ENCODE assay signal across 1 cellular context in the genomic region with DNA sequence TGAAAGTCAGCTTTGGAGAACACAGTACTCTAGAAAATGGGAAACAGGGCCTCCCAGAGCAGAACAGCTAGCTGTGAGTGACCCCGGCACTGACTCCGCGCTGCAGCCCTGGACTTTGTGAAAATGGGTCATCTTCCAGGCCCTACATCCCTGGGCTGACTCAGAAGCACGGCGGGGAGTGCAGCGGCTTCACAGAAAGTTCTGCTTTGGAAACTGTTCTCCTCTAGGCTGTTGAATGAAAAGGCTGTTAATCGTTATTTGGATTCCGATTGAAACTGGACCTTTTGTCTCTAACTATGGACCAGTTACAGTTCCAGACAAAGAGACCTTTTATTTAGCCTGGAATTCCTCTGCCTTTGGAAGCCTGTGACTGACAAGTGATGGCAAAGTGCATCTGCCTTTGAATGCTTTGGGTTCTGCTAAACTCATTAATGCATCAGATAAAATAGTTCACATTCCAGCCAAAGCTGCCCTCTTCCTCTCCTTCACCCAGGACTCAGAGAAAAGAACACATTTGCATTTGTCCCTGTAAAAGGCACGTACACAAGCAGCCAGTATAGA.
TF ChIP-seq lines count a peak whose summit lies in the region.

No MANE protein-coding gene starts in this region.

TF ChIP-seq in IMR-90, 13 proteins besides CTCF, POLR2A, EP300 and RAD21 (continued from another document):
- no peak for TF ChIP-seq ELK1 (IDR thresholded peaks at IDR 0.05; ENCODE audit: borderline replicate concordance, low read depth, low read length)
